In the genomic region with DNA sequence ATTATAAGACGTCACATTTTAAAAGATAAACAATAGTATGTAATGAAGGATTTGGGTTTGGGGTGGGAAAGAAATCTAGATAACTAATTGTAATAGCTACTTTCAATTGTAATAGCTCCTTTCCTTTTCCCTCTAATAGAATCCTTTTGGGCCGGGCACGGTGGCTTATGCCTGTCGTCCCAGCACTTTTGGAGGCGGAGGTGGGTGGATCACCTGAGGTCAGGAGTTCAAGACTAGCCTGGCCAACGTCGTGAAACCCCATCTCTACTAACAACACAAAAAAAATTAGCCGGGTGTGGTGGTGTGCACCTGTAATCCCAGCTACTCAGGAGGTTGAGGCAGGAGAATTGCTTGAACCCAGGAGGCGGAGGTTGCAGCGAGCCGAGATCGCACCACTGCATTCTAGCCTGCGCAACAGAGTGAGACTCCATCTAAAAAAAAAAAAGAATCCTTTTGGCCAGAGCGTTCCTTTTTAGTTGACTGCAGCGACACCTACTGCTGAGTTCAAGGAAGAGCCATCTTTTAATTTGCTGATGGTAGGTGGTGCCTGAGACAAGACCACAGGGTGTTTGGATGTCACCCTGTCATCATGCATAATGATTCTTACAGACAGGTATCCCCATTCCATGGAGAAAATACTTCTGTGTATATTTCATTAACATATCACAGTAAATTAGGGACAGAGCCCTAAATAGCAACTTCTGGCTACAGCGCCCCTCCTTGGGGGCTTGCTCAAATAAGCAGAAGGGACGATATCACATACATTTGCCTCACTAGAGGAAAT, we compare ENCODE assay signal across 8 cellular contexts.
DNase-seq lines count a peak whose midpoint lies in the region; ATAC-seq and TF ChIP-seq lines count a peak whose summit lies in the region.

No MANE protein-coding gene starts in this region.

- POLR2A ChIA-PET in T-cell (lab: Charles Lee), result no interaction called here

- peaks cover 16 to 17% of the 10 kb centered on the region in 2 donors for H3K27me3 Mint-ChIP-seq in T-cell

- H3K36me3 Mint-ChIP-seq in T-cell, result no peaks in the 10 kb centered on the region

- no peak overlapping the region for H3K4me3 ChIP-seq in choroid plexus epithelial cell (ENCODE audit: low read depth, low read length)

- CTCF ChIA-PET in T-cell (lab: Charles Lee), result interaction anchor here (0.6 to 1.0 kb wide), 2 partner anchors 9 to 23 kb away, joined by 3 read pairs; no protein-coding TSS in a partner anchor

- no peak overlapping the region for H3K27ac Mint-ChIP-seq in T-cell

- H3K4me1 Mint-ChIP-seq in T-cell, result no peaks in the 10 kb centered on the region

- DNase-seq in activated gamma-delta T cell treated with Interleukin-2 at 50 U/mL for 16 hours (peak; percentile 17), activated gamma-delta T cell (lab: John Stamatoyannopoulos, UW) (no peak), NCI-H146 treated with DMSO at 0.1 percent for 48 hours (lab: John Stamatoyannopoulos, UW; ENCODE audit: unreplicated experiment) (peak; percentile 31), T-cell (peak in 29 of 34 experiments; percentile 3 to 39 (median 15)), choroid plexus epithelial cell (ENCODE audit: low read depth) (peak; percentile 87), left lobe of liver (ENCODE audit: low spot score) (peak; percentile 47)
- DNase-seq in stimulated activated CD4-positive, alpha-beta T cell treated with anti-CD3 and anti-CD28 coated beads, TNF-alpha, amount 100 ng/mL, for 24 hours (ENCODE audit: low read depth in 3 of 3), result peak; percentile 2 to 24 (median 9)

- H3K9me3 Mint-ChIP-seq in T-cell, result no peaks in the 10 kb centered on the region

- ATAC-seq in HG02885 (IDR thresholded peaks at IDR 0.05; ENCODE audit: poor library complexity, unreplicated experiment) (peak; percentile 88), T-cell (replicated peaks in 1 of 4) (peak; percentile 33 to 57 (median 50)), left lobe of liver (peak; percentile 96)

- no peak overlapping the region for H3K4me3 Mint-ChIP-seq in T-cell

- TF ChIP-seq CTCF in choroid plexus epithelial cell (conservative IDR thresholded peaks at IDR 0.05; ENCODE audit: low read depth, low read length), result peak; percentile 80
